14 cellular contexts compared by ENCODE assay signal in the genomic region with DNA sequence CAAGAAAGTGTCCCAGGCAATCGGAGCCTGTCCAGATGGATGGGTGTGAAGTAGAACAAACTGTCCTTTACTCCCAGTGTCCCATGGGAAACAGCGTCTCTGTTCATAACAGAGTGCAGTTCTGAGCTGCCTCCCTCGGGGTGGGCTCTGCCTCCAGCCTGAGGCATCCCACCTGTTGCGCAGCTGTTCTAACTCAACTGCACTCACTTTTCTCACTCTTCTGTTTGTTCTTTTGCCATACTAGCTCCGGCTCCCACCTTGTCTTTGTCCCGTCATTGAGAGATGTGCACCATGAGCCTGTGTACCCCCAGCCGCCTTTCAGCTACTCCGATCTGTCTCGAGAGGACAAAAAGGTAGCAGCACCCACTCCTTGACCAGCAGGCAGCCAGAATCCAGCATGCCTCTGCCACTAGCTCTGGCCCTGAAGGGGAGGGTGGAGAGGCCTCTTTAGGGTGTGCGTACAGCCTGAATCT. TPM values are rescaled to one million over a fixed set of nuclear protein-coding genes. Genes with fewer than 3 reads are reported as not detected.
DNase-seq lines count a peak whose midpoint lies in the region; ATAC-seq, FAIRE-seq and TF ChIP-seq lines count a peak whose summit lies in the region.
"Had no signal": no experiment of that assay in that cellular context is flagged by ENCODE, and none has a peak within 500 bp of the region (broad histone marks: within the 10 kb centered on the region; RNA-seq: fewer than 3 reads in every experiment).

No MANE protein-coding gene starts in this region.

- no peaks in the 10 kb centered on the region for H3K9me3 ChIP-seq in liver (ENCODE audit: control insufficient read depth in 4 of 4, low read length in 3 of 4)
- no peaks in the 10 kb centered on the region for H3K9me3 ChIP-seq in HepG2 (ENCODE audit: low read length)
- no peaks in the 10 kb centered on the region for H3K9me3 ChIP-seq in right atrium auricular region
- H3K9me3 ChIP-seq in prostate gland = no peaks in the 10 kb centered on the region
- H3K9me3 ChIP-seq: MG63, thoracic aorta had no signal

- TF ChIP-seq CTCF in liver (IDR thresholded peaks at IDR 0.05; ENCODE audit: low read depth, low read length, missing input control) = no peak
- TF ChIP-seq CTCF in HepG2 (CRISPR knock-in tag; IDR thresholded peaks at IDR 0.05) = no peak
- no peak for TF ChIP-seq CTCF in right atrium auricular region (IDR thresholded peaks at IDR 0.05)
- no peak for TF ChIP-seq CTCF in prostate gland (IDR thresholded peaks at IDR 0.05)
- no peak for TF ChIP-seq CTCF in brain microvascular endothelial cell (IDR thresholded peaks at IDR 0.05; ENCODE audit: low read depth, low read length, missing control alignments)

- no peak for DNase-seq in HepG2 (ENCODE audit: low spot score)
- peak; percentile 73 for DNase-seq in right atrium auricular region (ENCODE audit: low spot score)
- no peak for DNase-seq in prostate gland (ENCODE audit: low spot score)
- DNase-seq in brain microvascular endothelial cell = no peak
- DNase-seq in NK-92 (lab: John Stamatoyannopoulos, UW; ENCODE audit: unreplicated experiment) = no peak
- DNase-seq in COLO829 (ENCODE audit: low spot score) = no peak
- no peak for DNase-seq in mesenteric fat pad (ENCODE audit: low spot score)
- DNase-seq: MG63, NCI-H2107, retina had no signal

- BruUV-seq in HepG2 (replicated peaks; lab: Mats Ljungman, UMichigan) = no TSS peak

- peaks cover 0 to 7% (median 5%) of the 10 kb centered on the region in 4 donors for H3K36me3 ChIP-seq in liver (ENCODE audit: control insufficient read depth in 4 of 4, insufficient read depth in 3 of 4, low read depth in 1 of 4, low read length in 3 of 4)
- H3K36me3 ChIP-seq in HepG2 (replicated peaks in 1 of 2; ENCODE audit: control insufficient read depth in 1 of 2, insufficient read depth in 2 of 2, low read length in 2 of 2) = peaks cover 20 to 36% of the 10 kb centered on the region in 2 experiments
- H3K36me3 ChIP-seq in right atrium auricular region = no peaks in the 10 kb centered on the region
- H3K36me3 ChIP-seq in prostate gland = no peaks in the 10 kb centered on the region
- peaks cover 3% of the 10 kb centered on the region for H3K36me3 ChIP-seq in brain microvascular endothelial cell (replicated peaks)
- H3K36me3 ChIP-seq: thoracic aorta had no signal

- H3K27me3 ChIP-seq in liver (ENCODE audit: control insufficient read depth in 4 of 4, insufficient read depth in 4 of 4, low read length in 3 of 4) (no peaks in the 10 kb centered on the region), HepG2 (ENCODE audit: control insufficient read depth in 1 of 2, insufficient read depth in 2 of 2, low read length in 2 of 2) (no peaks in the 10 kb centered on the region), right atrium auricular region (no peaks in the 10 kb centered on the region), prostate gland (replicated peaks; ENCODE audit: insufficient read depth) (no peaks in the 10 kb centered on the region), brain microvascular endothelial cell (replicated peaks) (no peaks in the 10 kb centered on the region)
- H3K27me3 ChIP-seq: MG63 had no signal

- TF ChIP-seq EP300 in HepG2 (IDR thresholded peaks at IDR 0.05; ENCODE audit: low read depth in 2 of 2, low read length in 2 of 2) = no peak
- TF ChIP-seq EP300 in HepG2 (CRISPR knock-in tag; IDR thresholded peaks at IDR 0.05; ENCODE audit: borderline replicate concordance) = no peak

- H3K9ac ChIP-seq in liver (ENCODE audit: low read depth in 1 of 2, low read length in 2 of 2) = no peak overlapping the region
- no peak overlapping the region for H3K9ac ChIP-seq in HepG2 (ENCODE audit: insufficient read depth, low read depth, low read length)

- TF ChIP-seq POLR2A in HepG2 (IDR thresholded peaks at IDR 0.05; ENCODE audit: insufficient read depth in 1 of 2, low read depth in 2 of 2, low read length in 2 of 2) (no peak), prostate gland (IDR thresholded peaks at IDR 0.05) (no peak)

- in situ Hi-C loops in HepG2 (cut with HindIII; ENCODE audit: extremely low pct_ligation_motif_present, low pct_unique_long_range_greater_than_20kb) = no loop called here
- in situ Hi-C loops in brain microvascular endothelial cell (cut with HindIII; ENCODE audit: low pct_ligation_motif_present, low sequenced_read_pairs) = no loop called here

- no peaks in the 10 kb centered on the region for H4K20me1 ChIP-seq in HepG2 (ENCODE audit: insufficient read depth, low read length)

- 86% methylated on average over 10 of the region's 10 CpGs for WGBS in liver
- WGBS in HepG2 (ENCODE audit: low lambda C conversion rate) = 96% methylated on average over 10 of the region's 10 CpGs
- WGBS in prostate gland = 56% methylated on average over 10 of the region's 10 CpGs

- no peak overlapping the region for H2AFZ ChIP-seq in HepG2 (ENCODE audit: low read length)

- no peak for ATAC-seq in HepG2

- no peak overlapping the region for H3K4me3 ChIP-seq in liver (ENCODE audit: low read depth in 1 of 3, low read length in 3 of 3)
- H3K4me3 ChIP-seq in HepG2 (replicated peaks in 1 of 3; ENCODE audit: insufficient read depth in 1 of 3, low read depth in 2 of 3, low read length in 3 of 3) = no peak overlapping the region
- H3K4me3 ChIP-seq in right atrium auricular region = no peak overlapping the region
- no peak overlapping the region for H3K4me3 ChIP-seq in prostate gland
- no peak overlapping the region for H3K4me3 ChIP-seq in brain microvascular endothelial cell (ENCODE audit: low read depth, low read length)
- H3K4me3 ChIP-seq: MG63, thoracic aorta had no signal

- TF ChIP-seq RAD21 in liver (IDR thresholded peaks at IDR 0.05) (no peak), HepG2 (CRISPR knock-in tag; IDR thresholded peaks at IDR 0.05) (no peak)

- POLR2A ChIA-PET in HepG2 (lab: Yijun Ruan, JAX) = interaction anchor here (1.4 to 4.0 kb wide), 3 partner anchors 12 to 32 kb away, joined by 3 to 36 read pairs (median 23); a partner anchor contains a TSS

- peaks cover 0 to 25% (median 17%) of the 10 kb centered on the region in 4 donors for H3K4me1 ChIP-seq in liver (ENCODE audit: control insufficient read depth in 4 of 4, insufficient read depth in 4 of 4, low read length in 3 of 4)
- H3K4me1 ChIP-seq in HepG2 (ENCODE audit: insufficient read depth, low read length) = peaks cover 45% of the 10 kb centered on the region
- peaks cover 0 to 95% of the 10 kb centered on the region in 2 donors for H3K4me1 ChIP-seq in right atrium auricular region
- peaks cover under 1% of the 10 kb centered on the region for H3K4me1 ChIP-seq in prostate gland (replicated peaks)

- CTCF ChIA-PET in HepG2 (lab: Yijun Ruan, JAX; ENCODE audit: low intra/inter-chr PET ratio, low total read pairs) = no interaction called here

- H3K27ac ChIP-seq in liver (ENCODE audit: low read depth in 1 of 2, low read length in 2 of 2) (no peak overlapping the region), HepG2 (ENCODE audit: extremely low read length, insufficient read depth, low read length) (no peak overlapping the region), right atrium auricular region (peak overlapping the region; percentile 80 to 85), prostate gland (peak overlapping the region; percentile 20 to 48), brain microvascular endothelial cell (no peak overlapping the region)
- H3K27ac ChIP-seq: thoracic aorta had no signal

- H3K4me2 ChIP-seq in HepG2 (ENCODE audit: low read depth, low read length) = no peak overlapping the region

- no peaks in the 10 kb centered on the region for H3K79me2 ChIP-seq in HepG2 (ENCODE audit: insufficient read depth, low read length)

- intact Hi-C loops in HepG2 (cut with micrococcal nuclease; ENCODE audit: unreplicated experiment) = no loop called here
- intact Hi-C loops in prostate gland (cut with DNase I) = no loop called here

- FAIRE-seq in HepG2 (lab: Jason Lieb, UNC) = no peak
- FAIRE-seq: A204.1, D721Med had no signal

RNA-seq across cellular contexts. Expression of a gene that starts 20.7 kb away (rescaled TPM):
- 1 to 10 TPM; 1.9 to 3.4 TPM for total RNA-seq in liver
- 1 to 10 TPM; 1.8 to 2.0 TPM for polyA plus RNA-seq in liver
- 2.5 and 7.1 TPM in 2 replicates for total RNA-seq in HepG2 (2016; rRNA removed; fragmentation: Illumina TruSeq; extraction: Trizol)
- 5.9 and 6.4 TPM in 2 replicates for total RNA-seq in HepG2 (2016; cell fraction: cytosol; rRNA removed; fragmentation: Illumina TruSeq; extraction: Trizol; ENCODE audit: low read depth)
- 4.5 and 5.9 TPM in 2 replicates for total RNA-seq in HepG2 (2016; cell fraction: insoluble cytoplasmic fraction; rRNA removed; fragmentation: Illumina TruSeq; extraction: Trizol)
- total RNA-seq in HepG2 (2016; cell fraction: membrane; rRNA removed; fragmentation: Illumina TruSeq; extraction: Trizol) = 10.1 and 10.2 TPM in 2 replicates
- total RNA-seq in HepG2 (2016; cell fraction: nucleus; rRNA removed; fragmentation: Illumina TruSeq; extraction: Trizol) = 4.2 and 5.2 TPM in 2 replicates
- 2.3 and 4.2 TPM in 2 replicates for polyA plus RNA-seq in HepG2 (2011; rRNA removed)
- 1.4 and 1.9 TPM in 2 replicates for polyA plus RNA-seq in HepG2 (2011; cell fraction: cytosol; rRNA removed)
- 8.3 and 9.7 TPM in 2 replicates for polyA plus RNA-seq in HepG2 (2011; cell fraction: nucleus; rRNA removed)
- polyA plus RNA-seq in HepG2 (2012) = 3.4 and 7.2 TPM in 2 replicates
- polyA plus RNA-seq in HepG2 (2016; cell fraction: cytosol; fragmentation: Illumina TruSeq; extraction: Trizol; ENCODE audit: low read depth) = 2.1 and 2.6 TPM in 2 replicates
- 3.3 and 4.5 TPM in 2 replicates for polyA plus RNA-seq in HepG2 (2016; cell fraction: insoluble cytoplasmic fraction; fragmentation: Illumina TruSeq; extraction: Trizol; ENCODE audit: low read depth)
- polyA plus RNA-seq in HepG2 (2016; cell fraction: membrane; fragmentation: Illumina TruSeq; extraction: Trizol; ENCODE audit: low read depth) = 4.0 TPM in 2 replicates
- polyA plus RNA-seq in HepG2 (2016; cell fraction: nucleus; fragmentation: Illumina TruSeq; extraction: Trizol; ENCODE audit: insufficient read depth, low read depth) = 5.6 and 6.7 TPM in 2 replicates
- polyA minus RNA-seq in HepG2 (2011; rRNA and poly(A)+ RNA removed; ENCODE audit: low replicate concordance) = 29.3 and 50.7 TPM in 2 replicates
- 3.2 and 5.1 TPM in 2 replicates for polyA minus RNA-seq in HepG2 (2011; cell fraction: cytosol; rRNA and poly(A)+ RNA removed)
- polyA minus RNA-seq in HepG2 (2011; cell fraction: nucleus; rRNA and poly(A)+ RNA removed) = 15.8 and 18.4 TPM in 2 replicates
- total RNA-seq in right atrium auricular region = 10 to 100 TPM; 14.4 to 31.0 TPM
- 1 to 10 TPM; 7.7 to 8.7 TPM for total RNA-seq in prostate gland
- 88.4 TPM for total RNA-seq in mesenteric fat pad

RNA-seq across cellular contexts. Expression of a gene that starts 32.2 kb away (rescaled TPM):
- total RNA-seq in liver (1 to 10 TPM; 4.9 to 6.1 TPM), HepG2 (2016; rRNA removed; fragmentation: Illumina TruSeq; extraction: Trizol) (10.7 and 15.6 TPM in 2 replicates), right atrium auricular region (10 to 100 TPM in 1 of 2 donors, 1 to 10 TPM in 1; 4.5 to 12.4 TPM), prostate gland (10 to 100 TPM; 21.6 to 25.9 TPM), mesenteric fat pad (5.9 TPM)
- polyA plus RNA-seq in liver (1 to 10 TPM; 1.5 TPM), HepG2 (2011; rRNA removed) (9.1 and 9.7 TPM in 2 replicates)
- 2.7 and 3.5 TPM in 2 replicates for total RNA-seq in HepG2 (2016; cell fraction: cytosol; rRNA removed; fragmentation: Illumina TruSeq; extraction: Trizol; ENCODE audit: low read depth)
- total RNA-seq in HepG2 (2016; cell fraction: insoluble cytoplasmic fraction; rRNA removed; fragmentation: Illumina TruSeq; extraction: Trizol) = 13.9 and 14.3 TPM in 2 replicates
- 3.6 and 4.5 TPM in 2 replicates for total RNA-seq in HepG2 (2016; cell fraction: membrane; rRNA removed; fragmentation: Illumina TruSeq; extraction: Trizol)
- total RNA-seq in HepG2 (2016; cell fraction: nucleus; rRNA removed; fragmentation: Illumina TruSeq; extraction: Trizol) = 17.7 and 18.6 TPM in 2 replicates
- 6.3 and 8.1 TPM in 2 replicates for polyA plus RNA-seq in HepG2 (2011; cell fraction: cytosol; rRNA removed)
- polyA plus RNA-seq in HepG2 (2011; cell fraction: nucleus; rRNA removed) = 8.7 and 12.1 TPM in 2 replicates
- polyA plus RNA-seq in HepG2 (2012) = 3.3 and 4.8 TPM in 2 replicates
- 0.57 and 0.88 TPM in 2 replicates for polyA plus RNA-seq in HepG2 (2016; cell fraction: cytosol; fragmentation: Illumina TruSeq; extraction: Trizol; ENCODE audit: low read depth)
- 18.2 and 18.8 TPM in 2 replicates for polyA plus RNA-seq in HepG2 (2016; cell fraction: insoluble cytoplasmic fraction; fragmentation: Illumina TruSeq; extraction: Trizol; ENCODE audit: low read depth)
- polyA plus RNA-seq in HepG2 (2016; cell fraction: membrane; fragmentation: Illumina TruSeq; extraction: Trizol; ENCODE audit: low read depth) = 2.6 and 3.0 TPM in 2 replicates
- polyA plus RNA-seq in HepG2 (2016; cell fraction: nucleus; fragmentation: Illumina TruSeq; extraction: Trizol; ENCODE audit: insufficient read depth, low read depth) = 21.9 and 25.4 TPM in 2 replicates
- polyA minus RNA-seq in HepG2 (2011; rRNA and poly(A)+ RNA removed; ENCODE audit: low replicate concordance) = 19.5 and 152 TPM in 2 replicates
- polyA minus RNA-seq in HepG2 (2011; cell fraction: cytosol; rRNA and poly(A)+ RNA removed) = 3.6 and 4.1 TPM in 2 replicates
- polyA minus RNA-seq in HepG2 (2011; cell fraction: nucleus; rRNA and poly(A)+ RNA removed) = 11.4 and 14.9 TPM in 2 replicates

RNA-seq across cellular contexts. Expression of a gene that starts 39.7 kb away (rescaled TPM):
- total RNA-seq in liver (10 to 100 TPM; 12.8 to 14.8 TPM), HepG2 (2016; rRNA removed; fragmentation: Illumina TruSeq; extraction: Trizol) (30.4 and 31.0 TPM in 2 replicates), right atrium auricular region (10 to 100 TPM; 46.3 TPM), prostate gland (10 to 100 TPM; 39.3 to 74.1 TPM), mesenteric fat pad (34.1 TPM)
- polyA plus RNA-seq in liver (10 to 100 TPM in 1 of 2 donors, 1 to 10 TPM in 1; 9.2 to 10.0 TPM), HepG2 (2011; rRNA removed) (20.4 and 21.0 TPM in 2 replicates)
- 6.9 and 8.6 TPM in 2 replicates for total RNA-seq in HepG2 (2016; cell fraction: cytosol; rRNA removed; fragmentation: Illumina TruSeq; extraction: Trizol; ENCODE audit: low read depth)
- total RNA-seq in HepG2 (2016; cell fraction: insoluble cytoplasmic fraction; rRNA removed; fragmentation: Illumina TruSeq; extraction: Trizol) = 30.2 and 32.5 TPM in 2 replicates
- 14.1 and 16.7 TPM in 2 replicates for total RNA-seq in HepG2 (2016; cell fraction: membrane; rRNA removed; fragmentation: Illumina TruSeq; extraction: Trizol)
- total RNA-seq in HepG2 (2016; cell fraction: nucleus; rRNA removed; fragmentation: Illumina TruSeq; extraction: Trizol) = 22.1 and 26.8 TPM in 2 replicates
- polyA plus RNA-seq in HepG2 (2011; cell fraction: cytosol; rRNA removed) = 18.8 and 20.8 TPM in 2 replicates
- 70.3 and 70.7 TPM in 2 replicates for polyA plus RNA-seq in HepG2 (2011; cell fraction: nucleus; rRNA removed)
- polyA plus RNA-seq in HepG2 (2012) = 24.2 and 26.4 TPM in 2 replicates
- 3.8 and 3.9 TPM in 2 replicates for polyA plus RNA-seq in HepG2 (2016; cell fraction: cytosol; fragmentation: Illumina TruSeq; extraction: Trizol; ENCODE audit: low read depth)
- polyA plus RNA-seq in HepG2 (2016; cell fraction: insoluble cytoplasmic fraction; fragmentation: Illumina TruSeq; extraction: Trizol; ENCODE audit: low read depth) = 40.7 and 49.0 TPM in 2 replicates
- polyA plus RNA-seq in HepG2 (2016; cell fraction: membrane; fragmentation: Illumina TruSeq; extraction: Trizol; ENCODE audit: low read depth) = 9.5 and 10.0 TPM in 2 replicates
- polyA plus RNA-seq in HepG2 (2016; cell fraction: nucleus; fragmentation: Illumina TruSeq; extraction: Trizol; ENCODE audit: insufficient read depth, low read depth) = 56.7 and 57.4 TPM in 2 replicates
- polyA minus RNA-seq in HepG2 (2011; rRNA and poly(A)+ RNA removed; ENCODE audit: low replicate concordance) = 48.9 and 49.9 TPM in 2 replicates
- 18.2 and 18.4 TPM in 2 replicates for polyA minus RNA-seq in HepG2 (2011; cell fraction: cytosol; rRNA and poly(A)+ RNA removed)
- polyA minus RNA-seq in HepG2 (2011; cell fraction: nucleus; rRNA and poly(A)+ RNA removed) = 31.2 and 43.3 TPM in 2 replicates

Comparison
In these comparisons a context has a peak if more than half of its experiments do, and no peak if none do; other contexts are left out.
1. H3K27ac ChIP-seq: peak in right atrium auricular region (2 of 2) and prostate gland (2 of 2); none in liver (0 of 2), HepG2 (single experiment) and brain microvascular endothelial cell (single experiment).